ENCODE assay signal across 1 cellular context in genomic region chr1:23168462-23169218, GRCh38.
TF ChIP-seq lines count a peak whose summit lies in the region.

LUZP1 (minus strand) TSS chr1:23168856.

TF ChIP-seq in K562, 482 proteins besides CTCF, POLR2A, EP300 and RAD21 (continued from another document and continues in another):
- TF ChIP-seq ZBTB11 (CRISPR knock-in tag; IDR thresholded peaks at IDR 0.05) (peak in 2 of 3 experiments; percentile 59 to 83; a peak in 3 of 6 replicates), PML (IDR thresholded peaks at IDR 0.05; ENCODE audit: low read length) (peak; percentile 60; the same call in 1 of the 2 replicates), PCBP2 (IDR thresholded peaks at IDR 0.05; ENCODE audit: low read depth, low read length, poor library complexity, severe bottlenecking) (no peak), SMARCC2 (IDR thresholded peaks at IDR 0.05; ENCODE audit: low read depth) (no peak), ZBTB49 (CRISPR knock-in tag; IDR thresholded peaks at IDR 0.05; ENCODE audit: borderline replicate concordance) (no peak), E2F1 (CRISPR knock-in tag; IDR thresholded peaks at IDR 0.05) (peak; percentile 12; the same call in 1 of the 2 replicates), GTF2B (IDR thresholded peaks at IDR 0.05; ENCODE audit: extremely low read depth, insufficient read length) (peak; percentile 11), ARID3B (CRISPR knock-in tag; IDR thresholded peaks at IDR 0.05; ENCODE audit: borderline replicate concordance) (no peak), MAFG (tag; conservative IDR thresholded peaks at IDR 0.05) (peak; percentile 83), MAX (CRISPR knock-in tag; IDR thresholded peaks at IDR 0.05) (no peak; the same call in 1 of the 2 replicates), GTF2F1 (IDR thresholded peaks at IDR 0.05; ENCODE audit: low read depth, low read length) (peak; percentile 45; the same call in 1 of the 2 replicates), DEAF1 (CRISPR knock-in tag; IDR thresholded peaks at IDR 0.05) (peak; percentile 28; the same call in 1 of the 2 replicates), MTF1 (CRISPR knock-in tag; IDR thresholded peaks at IDR 0.05; ENCODE audit: borderline replicate concordance) (no peak), ARHGAP35 (IDR thresholded peaks at IDR 0.05; ENCODE audit: partially characterized antibody) (no peak), EZH2 (IDR thresholded peaks at IDR 0.05; ENCODE audit: borderline replicate concordance, low read depth, low read length) (no peak), ZNF316 (IDR thresholded peaks at IDR 0.05) (peak; percentile 97), POLR2G (IDR thresholded peaks at IDR 0.05; ENCODE audit: low read depth, low read length) (peak; percentile 95), RFX1 (IDR thresholded peaks at IDR 0.05) (no peak), CHCHD3 (CRISPR knock-in tag; IDR thresholded peaks at IDR 0.05) (no peak), ZNF77 (CRISPR knock-in tag; IDR thresholded peaks at IDR 0.05) (no peak), TAF9B (IDR thresholded peaks at IDR 0.05; ENCODE audit: partially characterized antibody) (peak; percentile 72), ZNF79 (CRISPR knock-in tag; IDR thresholded peaks at IDR 0.05; ENCODE audit: low read depth) (no peak), POLR3A (IDR thresholded peaks at IDR 0.05; ENCODE audit: borderline replicate concordance, extremely low read depth, insufficient read depth, insufficient read length) (peak; percentile 17), CAMTA2 (CRISPR knock-in tag; conservative IDR thresholded peaks at IDR 0.05) (0 out of 2 replicates have a peak, but pooled peaks have one; percentile 56), ZBTB43 (CRISPR knock-in tag; IDR thresholded peaks at IDR 0.05) (no peak), KAT7 (CRISPR knock-in tag; IDR thresholded peaks at IDR 0.05; ENCODE audit: borderline replicate concordance) (no peak), NBN (IDR thresholded peaks at IDR 0.05; ENCODE audit: low read depth) (0 out of 2 replicates have a peak, but pooled peaks have one; percentile 43), PCBP1 (IDR thresholded peaks at IDR 0.05; ENCODE audit: low read depth, low read length, poor library complexity, severe bottlenecking) (peak; percentile 82), TEAD1 (CRISPR knock-in tag; IDR thresholded peaks at IDR 0.05) (peak in 1 of 2 experiments; percentile 66; a peak in 1 of 4 replicates), ARID4B (CRISPR knock-in tag; IDR thresholded peaks at IDR 0.05) (peak; percentile 77), SMC3 (conservative IDR thresholded peaks at IDR 0.05; ENCODE audit: insufficient read depth, low read depth, low read length) (0 out of 2 replicates have a peak, but pooled peaks have one; percentile 5), FOSL1 (tag; conservative IDR thresholded peaks at IDR 0.05) (no peak), PHB2 (IDR thresholded peaks at IDR 0.05; ENCODE audit: low read depth) (no peak), KHSRP (IDR thresholded peaks at IDR 0.05) (0 out of 2 replicates have a peak, but pooled peaks have one; percentile 24), ZNF766 (CRISPR knock-in tag; conservative IDR thresholded peaks at IDR 0.05) (peak; percentile 11; the same call in 1 of the 2 replicates), ZKSCAN3 (CRISPR knock-in tag; IDR thresholded peaks at IDR 0.05) (no peak), TSC22D4 (tag; IDR thresholded peaks at IDR 0.05) (no peak), SIRT6 (IDR thresholded peaks at IDR 0.05; ENCODE audit: low read depth, low read length) (no peak), JUN (IDR thresholded peaks at IDR 0.05; ENCODE audit: borderline replicate concordance, low read depth, low read length) (0 out of 2 replicates have a peak, but pooled peaks have one; percentile 32), JUN (CRISPR knock-in tag; IDR thresholded peaks at IDR 0.05; ENCODE audit: borderline replicate concordance) (peak; percentile 43; the same call in 1 of the 2 replicates), HNRNPK (IDR thresholded peaks at IDR 0.05; ENCODE audit: low read depth, low read length, poor library complexity, severe bottlenecking) (peak; percentile 55), ZNF57 (CRISPR knock-in tag; IDR thresholded peaks at IDR 0.05) (peak; percentile 30; the same call in 1 of the 2 replicates), SP1 (CRISPR knock-in tag; IDR thresholded peaks at IDR 0.05) (peak; percentile 91), CTBP1 (IDR thresholded peaks at IDR 0.05; ENCODE audit: borderline replicate concordance) (peak; percentile 84), MAZ (CRISPR knock-in tag; conservative IDR thresholded peaks at IDR 0.05 in 1 of 2, IDR thresholded peaks at IDR 0.05 in 1 of 2) (peak; percentile 69 to 78; a peak in 2 of 4 replicates), ZFX (CRISPR knock-in tag; IDR thresholded peaks at IDR 0.05) (peak; percentile 56), TRIM24 (IDR thresholded peaks at IDR 0.05) (peak in 1 of 2 experiments; percentile 27; a peak in 1 of 4 replicates), TCF7L2 (IDR thresholded peaks at IDR 0.05; ENCODE audit: low read depth, low read length) (no peak)
